ENCODE assay signal across 8 cellular contexts in genomic region chr17:31487063-31487647, GRCh38.
DNase-seq lines count a peak whose midpoint lies in the region; ATAC-seq lines count a peak whose summit lies in the region.

No MANE protein-coding gene starts in this region.

- ATAC-seq in stimulated activated naive CD8-positive, alpha-beta T cell treated with anti-CD3 and anti-CD28 coated beads, Interleukin-15, amount 100 ng/mL, for 72 hours, result no peak
- no peak for ATAC-seq in GM19023 (IDR thresholded peaks at IDR 0.05; ENCODE audit: unreplicated experiment)

- peaks cover 34% of the 10 kb centered on the region for H3K4me1 ChIP-seq in HUES48 (ENCODE audit: control insufficient read depth, insufficient read depth, low read length)

- H3K4me1 Mint-ChIP-seq in activated T-helper 2 cell treated with anti-CD3 and anti-CD28 coated beads, Interferon-gamma antibody, Interleukin-2, Interleukin-4, amounts not matched to agents 10 μg/mL and 5 μg/mL and 100 μg/mL, durations not matched to agents 14 hours and 24 hours and 36 hours (ENCODE audit: low read depth), result peaks cover 37% of the 10 kb centered on the region
- H3K4me1 Mint-ChIP-seq in stimulated activated naive CD8-positive, alpha-beta T cell treated with anti-CD3 and anti-CD28 coated beads, Interleukin-15, amount 100 ng/mL, for 72 hours, result peaks cover 49% of the 10 kb centered on the region

- intact Hi-C loops in activated T-helper 2 cell treated with anti-CD3 and anti-CD28 coated beads, Interferon-gamma antibody, Interleukin-2, Interleukin-4, amounts not matched to agents 10 μg/mL and 5 μg/mL and 100 μg/mL, durations not matched to agents 14 hours and 24 hours and 36 hours (cut with micrococcal nuclease), result loop anchor here (5.0 kb wide), 1 partner anchor 40 kb away; no protein-coding TSS in a partner anchor

- H3K9me3 ChIP-seq in HUES48 (ENCODE audit: control insufficient read depth, insufficient read depth, low read length), result no peaks in the 10 kb centered on the region

- H3K27me3 ChIP-seq in HUES48 (ENCODE audit: control insufficient read depth, insufficient read depth, low read length), result 0 out of 2 replicates have a peak, but pooled peaks cover 10% of the 10 kb centered on the region

- H3K36me3 Mint-ChIP-seq in activated T-helper 2 cell treated with anti-CD3 and anti-CD28 coated beads, Interferon-gamma antibody, Interleukin-2, Interleukin-4, amounts not matched to agents 10 μg/mL and 5 μg/mL and 100 μg/mL, durations not matched to agents 14 hours and 24 hours and 36 hours (ENCODE audit: low read depth), result peaks cover 7% of the 10 kb centered on the region

- H3K4me3 ChIP-seq in HUES48 (ENCODE audit: low read depth, low read length), result peak overlapping the region; percentile 61

- in situ Hi-C loops in ACHN (cut with HindIII; ENCODE audit: low pct_ligation_motif_present, low pct_unique_long_range_greater_than_20kb, low sequenced_read_pairs), result no loop called here

- no peaks in the 10 kb centered on the region for H3K27me3 Mint-ChIP-seq in activated T-helper 2 cell treated with anti-CD3 and anti-CD28 coated beads, Interferon-gamma antibody, Interleukin-2, Interleukin-4, amounts not matched to agents 10 μg/mL and 5 μg/mL and 100 μg/mL, durations not matched to agents 14 hours and 24 hours and 36 hours (ENCODE audit: low read depth)
- H3K27me3 Mint-ChIP-seq in stimulated activated naive CD8-positive, alpha-beta T cell treated with anti-CD3 and anti-CD28 coated beads, Interleukin-15, amount 100 ng/mL, for 72 hours, result no peaks in the 10 kb centered on the region

- peak overlapping the region; percentile 80 for H3K27ac ChIP-seq in HUES48 (ENCODE audit: low read depth, low read length)

- H3K36me3 ChIP-seq in HUES48 (ENCODE audit: control insufficient read depth, insufficient read depth, low read length), result no peaks in the 10 kb centered on the region

- peak overlapping the region; percentile 37; the same call in 1 of the 2 replicates for H3K9ac ChIP-seq in HUES48 (ENCODE audit: low read depth, low read length)

- H3K9me3 Mint-ChIP-seq in activated T-helper 2 cell treated with anti-CD3 and anti-CD28 coated beads, Interferon-gamma antibody, Interleukin-2, Interleukin-4, amounts not matched to agents 10 μg/mL and 5 μg/mL and 100 μg/mL, durations not matched to agents 14 hours and 24 hours and 36 hours, result no peaks in the 10 kb centered on the region
- H3K9me3 Mint-ChIP-seq in stimulated activated naive CD8-positive, alpha-beta T cell treated with anti-CD3 and anti-CD28 coated beads, Interleukin-15, amount 100 ng/mL, for 72 hours, result no peaks in the 10 kb centered on the region

- peak overlapping the region; percentile 35 for H3K27ac Mint-ChIP-seq in activated T-helper 2 cell treated with anti-CD3 and anti-CD28 coated beads, Interferon-gamma antibody, Interleukin-2, Interleukin-4, amounts not matched to agents 10 μg/mL and 5 μg/mL and 100 μg/mL, durations not matched to agents 14 hours and 24 hours and 36 hours
- H3K27ac Mint-ChIP-seq in stimulated activated naive CD8-positive, alpha-beta T cell treated with anti-CD3 and anti-CD28 coated beads, Interleukin-15, amount 100 ng/mL, for 72 hours, result peak overlapping the region; percentile 74 to 85

- no peak for DNase-seq in activated T-helper 2 cell treated with anti-CD3 and anti-CD28 coated beads, Interferon-gamma antibody, Interleukin-2, Interleukin-4, amounts not matched to agents 10 μg/mL and 5 μg/mL and 100 μg/mL, durations not matched to agents 14 hours and 24 hours and 36 hours (ENCODE audit: low spot score)
- peak; percentile 42 for DNase-seq in islet precursor cell
- no peak for DNase-seq in stimulated activated naive CD8-positive, alpha-beta T cell treated with anti-CD3 and anti-CD28 coated beads, Interleukin-15, amount 100 ng/mL, for 72 hours
- DNase-seq in activated gamma-delta T cell (lab: John Stamatoyannopoulos, UW), result no peak
- no peak for DNase-seq in ACHN
- DNase-seq in NCI-H82 (lab: John Stamatoyannopoulos, UW), result no peak

- peak overlapping the region; percentile 75 for H3K4me3 Mint-ChIP-seq in activated T-helper 2 cell treated with anti-CD3 and anti-CD28 coated beads, Interferon-gamma antibody, Interleukin-2, Interleukin-4, amounts not matched to agents 10 μg/mL and 5 μg/mL and 100 μg/mL, durations not matched to agents 14 hours and 24 hours and 36 hours (ENCODE audit: low read depth)
- H3K4me3 Mint-ChIP-seq in stimulated activated naive CD8-positive, alpha-beta T cell treated with anti-CD3 and anti-CD28 coated beads, Interleukin-15, amount 100 ng/mL, for 72 hours, result peak overlapping the region; percentile 92 to 93
